In the genomic region with DNA sequence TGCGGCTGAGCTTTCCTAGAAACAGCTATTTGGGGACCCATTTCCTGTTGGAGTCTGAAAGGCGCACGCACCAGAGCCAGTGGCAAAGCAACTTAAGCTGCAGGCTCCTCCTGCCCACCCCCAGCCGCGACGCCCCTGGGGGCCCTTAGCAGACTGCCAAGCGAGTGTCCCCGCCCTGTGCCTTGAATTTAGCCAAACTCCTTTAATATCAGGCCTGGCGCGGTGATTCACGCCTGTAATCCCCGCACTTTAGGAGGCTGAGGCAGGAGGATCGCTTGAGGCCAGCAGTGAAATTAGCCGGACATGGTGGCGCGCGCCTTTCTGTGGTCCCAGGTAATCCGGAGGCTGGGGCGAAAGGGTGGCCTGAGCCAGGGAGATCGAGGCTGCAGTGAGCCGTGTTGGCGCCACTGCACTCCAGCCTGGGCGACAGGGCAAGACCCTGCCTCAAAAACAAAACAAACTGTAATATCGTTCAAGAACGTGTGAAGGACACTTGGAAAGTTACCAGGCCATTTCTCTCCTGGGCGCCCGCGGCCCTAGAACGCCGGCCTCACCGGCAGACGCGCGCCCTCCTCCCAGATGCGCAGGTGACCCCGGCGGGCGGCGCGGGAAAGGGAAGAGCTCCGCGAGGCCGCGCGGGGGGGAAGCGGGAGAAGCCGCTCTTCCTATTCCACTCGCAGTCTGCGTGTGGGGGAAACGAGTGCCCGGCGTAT, we compare ENCODE assay signal across 8 cellular contexts. TPM values are rescaled to one million over a fixed set of nuclear protein-coding genes. Genes with fewer than 3 reads are reported as not detected.
A peak's percentile ranks its signal among the peaks of the same experiment; 100 is the strongest.
DNase-seq lines count a peak whose midpoint lies in the region; ATAC-seq, FAIRE-seq and TF ChIP-seq lines count a peak whose summit lies in the region.

No MANE protein-coding gene starts in this region.

- H3K27me3 ChIP-seq in endothelial cell of umbilical vein (ENCODE audit: control insufficient read depth in 2 of 2, insufficient read depth in 2 of 2, low read length in 2 of 2) = no peaks in the 10 kb centered on the region

- H3K4me2 ChIP-seq in endothelial cell of umbilical vein (ENCODE audit: insufficient read depth, low read length) = peak overlapping the region; percentile 56

- ATAC-seq in activated CD4-positive, alpha-beta T cell treated with anti-CD3 and anti-CD28 coated beads for 36 hours = no peak
- ATAC-seq in T-cell (replicated peaks in 1 of 4) (peak in 2 of 4 experiments; percentile 16 to 19), natural killer cell (peak; percentile 7 to 21 (median 14)), GM18519 (IDR thresholded peaks at IDR 0.05; ENCODE audit: low FRiP score, unreplicated experiment) (no peak)

- peaks cover 28% of the 10 kb centered on the region for H3K4me1 Mint-ChIP-seq in activated CD4-positive, alpha-beta T cell treated with anti-CD3 and anti-CD28 coated beads for 36 hours
- H3K4me1 Mint-ChIP-seq in T-cell (peaks cover 32 to 54% (median 32%) of the 10 kb centered on the region in 3 donors), natural killer cell (peaks cover 34 to 44% of the 10 kb centered on the region in 2 donors)

- H3K9me1 ChIP-seq in endothelial cell of umbilical vein (replicated peaks; ENCODE audit: control insufficient read depth, extremely low read depth, insufficient read depth, low read length) = no peaks in the 10 kb centered on the region

- no peak for FAIRE-seq in endothelial cell of umbilical vein (lab: Jason Lieb, UNC)

- peak overlapping the region in 2 of 3 experiments; percentile 45 to 81 for H3K4me3 ChIP-seq in endothelial cell of umbilical vein (replicated peaks in 1 of 3; ENCODE audit: insufficient read depth in 1 of 3, low read depth in 1 of 3, low read length in 3 of 3)

- CTCF ChIA-PET in activated CD4-positive, alpha-beta T cell treated with anti-CD3 and anti-CD28 coated beads for 36 hours (lab: Charles Lee) = interaction anchor here (0.8 to 8.5 kb wide), 6 partner anchors 10 to 60 kb away, joined by 3 to 45 read pairs (median 4); no protein-coding TSS in a partner anchor
- CTCF ChIA-PET in T-cell (lab: Charles Lee) = interaction anchor here (0.6 to 1.8 kb wide), 6 partner anchors 11 to 777 kb away, joined by 3 to 13 read pairs (median 4); partner anchors contain the start of genes WDR41 (in 1 of the 2) and ZBED3 (in 1 of the 2)
- CTCF ChIA-PET in endothelial cell of umbilical vein (lab: Charles Lee) = interaction anchor here (0.6 to 9.8 kb wide), 10 partner anchors 10 to 1138 kb away, joined by 3 to 79 read pairs (median 6); no protein-coding TSS in a partner anchor

- peaks cover 38% of the 10 kb centered on the region for H3K27me3 Mint-ChIP-seq in activated CD4-positive, alpha-beta T cell treated with anti-CD3 and anti-CD28 coated beads for 36 hours
- H3K27me3 Mint-ChIP-seq in T-cell = peaks cover 22 to 30% of the 10 kb centered on the region in 2 donors
- H3K27me3 Mint-ChIP-seq in natural killer cell (ENCODE audit: low read depth in 2 of 2) = no peaks in the 10 kb centered on the region

- no peak overlapping the region for H3K27ac Mint-ChIP-seq in activated CD4-positive, alpha-beta T cell treated with anti-CD3 and anti-CD28 coated beads for 36 hours
- no peak overlapping the region for H3K27ac Mint-ChIP-seq in T-cell
- peak overlapping the region; percentile 43 to 92 for H3K27ac Mint-ChIP-seq in natural killer cell

- POLR2A ChIA-PET in activated CD4-positive, alpha-beta T cell treated with anti-CD3 and anti-CD28 coated beads for 36 hours (lab: Charles Lee) = no interaction called here
- POLR2A ChIA-PET in T-cell (lab: Charles Lee) (interaction anchor here in 1 of 2 donors (0.7 kb wide), 1 partner anchor 1056 kb away, joined by 8 read pairs; no protein-coding TSS in a partner anchor), endothelial cell of umbilical vein (lab: Charles Lee) (interaction anchor here (1.7 kb wide), 1 partner anchor 24 kb away, joined by 4 read pairs; no protein-coding TSS in a partner anchor)

- TF ChIP-seq CTCF in endothelial cell of umbilical vein (IDR thresholded peaks at IDR 0.05; ENCODE audit: extremely low read depth in 1 of 2, insufficient read depth in 1 of 2, low read depth in 1 of 2, low read length in 2 of 2) (no peak), natural killer cell (IDR thresholded peaks at IDR 0.05) (no peak)

- peak; percentile 28 for DNase-seq in activated CD4-positive, alpha-beta T cell treated with anti-CD3 and anti-CD28 coated beads for 36 hours
- no peak for DNase-seq in activated CD4-positive, alpha-beta T cell treated with anti-CD3 and anti-CD28 coated beads, Interleukin-2, amount 50 U/mL, for 4 hours
- DNase-seq in T-cell = peak in 6 of 34 experiments; percentile 5 to 21 (median 10)
- DNase-seq in endothelial cell of umbilical vein (ENCODE audit: low read depth, low spot score) = no peak
- peak; percentile 28 for DNase-seq in natural killer cell
- no peak for DNase-seq in caudate nucleus (lab: John Stamatoyannopoulos, UW)
- no peak for DNase-seq in glomerular visceral epithelial cell (ENCODE audit: extremely low spot score)

- no peaks in the 10 kb centered on the region for H3K9me3 ChIP-seq in endothelial cell of umbilical vein (replicated peaks; ENCODE audit: control insufficient read depth, insufficient read depth, low read length)

- dilution Hi-C loops in endothelial cell of umbilical vein (cut with MboI; ENCODE audit: extremely low pct_ligation_motif_present, low sequenced_read_pairs) = no loop called here

- peak overlapping the region; percentile 77 for H3K9ac ChIP-seq in endothelial cell of umbilical vein (replicated peaks; ENCODE audit: extremely low read depth, insufficient read depth, low read length)

- no peaks in the 10 kb centered on the region for H4K20me1 ChIP-seq in endothelial cell of umbilical vein (replicated peaks; ENCODE audit: control insufficient read depth, extremely low read depth, insufficient read depth, low read length)

- H3K9me3 Mint-ChIP-seq in activated CD4-positive, alpha-beta T cell treated with anti-CD3 and anti-CD28 coated beads for 36 hours (ENCODE audit: low read depth) = no peaks in the 10 kb centered on the region
- H3K9me3 Mint-ChIP-seq in T-cell (no peaks in the 10 kb centered on the region), natural killer cell (no peaks in the 10 kb centered on the region)

- peak overlapping the region; percentile 75 for H3K4me3 Mint-ChIP-seq in activated CD4-positive, alpha-beta T cell treated with anti-CD3 and anti-CD28 coated beads for 36 hours
- H3K4me3 Mint-ChIP-seq in T-cell (peak overlapping the region; percentile 82 to 87 (median 85)), natural killer cell (peak overlapping the region; percentile 96)

- peaks cover 20% of the 10 kb centered on the region for H3K4me1 ChIP-seq in endothelial cell of umbilical vein (ENCODE audit: control insufficient read depth, extremely low read depth, insufficient read depth, low read length)

- H3K36me3 ChIP-seq in endothelial cell of umbilical vein (ENCODE audit: control insufficient read depth in 2 of 2, extremely low read depth in 1 of 2, insufficient read depth in 2 of 2, low read length in 2 of 2) = peaks cover 0 to 2% of the 10 kb centered on the region in 2 experiments

- H2AFZ ChIP-seq in endothelial cell of umbilical vein (ENCODE audit: low read depth, low read length) = peak overlapping the region; percentile 24

- TF ChIP-seq POLR2A in endothelial cell of umbilical vein (IDR thresholded peaks at IDR 0.05; ENCODE audit: low read depth, low read length) = no peak

- BruUV-seq in endothelial cell of umbilical vein (replicated peaks; lab: Mats Ljungman, UMichigan) = TSS peak; percentile 4

- intact Hi-C loops in activated CD4-positive, alpha-beta T cell treated with anti-CD3 and anti-CD28 coated beads for 36 hours (cut with DNase I, micrococcal nuclease) = loop anchor here (2.0 to 5.0 kb wide), 3 partner anchors 24 to 302 kb away; no protein-coding TSS in a partner anchor
- intact Hi-C loops in endothelial cell of umbilical vein (cut with micrococcal nuclease) (loop anchor here (1.0 to 5.0 kb wide), 9 partner anchors 11 to 777 kb away; partner anchors contain the start of genes F2RL1 and WDR41), natural killer cell (cut with micrococcal nuclease) (loop anchor here (2.0 to 10.0 kb wide), 2 partner anchors 110 to 312 kb away; partner anchors contain the start of gene IQGAP2)

- peaks cover 39% of the 10 kb centered on the region for H3K79me2 ChIP-seq in endothelial cell of umbilical vein (ENCODE audit: control insufficient read depth, insufficient read depth, low read length)

- peak overlapping the region; percentile 89 for H3K27ac ChIP-seq in endothelial cell of umbilical vein (ENCODE audit: insufficient read depth, low read depth, low read length)
- no peak overlapping the region for H3K27ac ChIP-seq in caudate nucleus (ENCODE audit: low read depth, low read length)

- no peaks in the 10 kb centered on the region for H3K36me3 Mint-ChIP-seq in activated CD4-positive, alpha-beta T cell treated with anti-CD3 and anti-CD28 coated beads for 36 hours (ENCODE audit: low read depth)
- H3K36me3 Mint-ChIP-seq in T-cell (peaks cover 2% of the 10 kb centered on the region), natural killer cell (no peaks in the 10 kb centered on the region)

TF ChIP-seq in endothelial cell of umbilical vein, 7 proteins besides CTCF, POLR2A, EP300 and RAD21 (continues in another document):
- no peak for TF ChIP-seq GATA2 (IDR thresholded peaks at IDR 0.05; ENCODE audit: insufficient read depth, insufficient read length, low read depth, low read length)
- no peak for TF ChIP-seq MYC (IDR thresholded peaks at IDR 0.05; ENCODE audit: low read depth, low read length)
- TF ChIP-seq, protein P1, sequence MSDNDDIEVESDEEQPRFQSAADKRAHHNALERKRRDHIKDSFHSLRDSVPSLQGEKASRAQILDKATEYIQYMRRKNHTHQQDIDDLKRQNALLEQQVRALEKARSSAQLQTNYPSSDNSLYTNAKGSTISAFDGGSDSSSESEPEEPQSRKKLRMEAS (IDR thresholded peaks at IDR 0.05; ENCODE audit: insufficient read depth, insufficient read length) = no peak
- TF ChIP-seq JUN (IDR thresholded peaks at IDR 0.05; ENCODE audit: borderline replicate concordance, insufficient read depth, insufficient read length, low read depth) = no peak
- no peak for TF ChIP-seq POLR2AphosphoS5 (IDR thresholded peaks at IDR 0.05; ENCODE audit: insufficient read depth, low read depth, low read length)

RNA-seq across cellular contexts. Expression of gene F2R, which starts 1.0 kb away (rescaled TPM):
- 1 to 10 TPM; 1.4 TPM for total RNA-seq in activated CD4-positive, alpha-beta T cell treated with anti-CD3 and anti-CD28 coated beads for 36 hours
- total RNA-seq in T-cell (10 to 100 TPM in 2 of 5 donors, 1 to 10 TPM in 3; 4.3 to 16.3 (median 9.6) TPM), endothelial cell of umbilical vein (342 and 393 TPM in 2 replicates), natural killer cell (10 to 100 TPM; 43.2 to 53.9 (median 50.1) TPM)
- polyA plus RNA-seq in endothelial cell of umbilical vein = 599 and 624 TPM in 2 replicates
- polyA plus RNA-seq in endothelial cell of umbilical vein (2011; cell fraction: cytosol; rRNA removed) = 391 and 418 TPM in 2 replicates
- polyA plus RNA-seq in endothelial cell of umbilical vein (2011; cell fraction: nucleus; rRNA removed) = 160 and 208 TPM in 2 replicates
- polyA plus RNA-seq in endothelial cell of umbilical vein (2012) = 318 and 326 TPM in 2 replicates
- 963 and 1,052 TPM in 2 replicates for polyA minus RNA-seq in endothelial cell of umbilical vein
- polyA minus RNA-seq in endothelial cell of umbilical vein (2011; cell fraction: cytosol; rRNA and poly(A)+ RNA removed) = 0.51 TPM
- 189 and 305 TPM in 2 replicates for polyA minus RNA-seq in endothelial cell of umbilical vein (2011; cell fraction: nucleus; rRNA and poly(A)+ RNA removed)

Comparison
In these comparisons a context has a peak if more than half of its experiments do, and no peak if none do; other contexts are left out.
1. DNase-seq: peak in activated CD4-positive, alpha-beta T cell treated with anti-CD3 and anti-CD28 coated beads for 36 hours (single experiment) and natural killer cell (single experiment); none in activated CD4-positive, alpha-beta T cell treated with anti-CD3 and anti-CD28 coated beads, Interleukin-2, amount 50 U/mL, for 4 hours (0 of 2), endothelial cell of umbilical vein (single experiment), caudate nucleus (0 of 61) and glomerular visceral epithelial cell (single experiment).
2. ATAC-seq: peak in natural killer cell (3 of 3); none in activated CD4-positive, alpha-beta T cell treated with anti-CD3 and anti-CD28 coated beads for 36 hours (single experiment) and GM18519 (single experiment).
3. H3K27ac Mint-ChIP-seq: peak in natural killer cell (2 of 2); none in activated CD4-positive, alpha-beta T cell treated with anti-CD3 and anti-CD28 coated beads for 36 hours (single experiment) and T-cell (0 of 2).
4. Peak in every context shown above with its lines, with median percentiles within 50 percentile points of each other: H3K4me3 Mint-ChIP-seq.